1 cellular context compared by ENCODE assay signal in the genomic region with DNA sequence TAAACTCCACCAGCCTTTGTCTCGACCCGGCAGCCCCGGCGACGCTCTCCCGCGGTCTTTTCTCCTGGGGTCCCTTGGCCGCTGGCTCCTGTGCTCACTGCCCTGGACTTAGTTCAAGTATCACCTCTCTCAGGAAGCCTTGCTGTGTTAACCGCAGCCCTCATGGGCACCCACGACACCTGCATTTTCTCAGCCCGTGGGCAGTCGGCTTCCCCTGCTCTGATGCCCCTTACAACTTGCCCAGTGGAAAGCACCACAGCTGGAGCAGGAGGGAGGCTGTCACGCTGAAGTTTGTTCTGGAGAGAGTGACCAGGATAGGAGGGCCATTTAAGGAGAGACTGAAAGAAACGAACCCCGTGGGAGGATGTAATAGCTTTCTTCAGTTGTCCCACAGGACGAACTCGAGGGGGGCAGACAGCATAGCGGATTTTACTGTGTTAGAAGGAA.
TF ChIP-seq lines count a peak whose summit lies in the region.

No MANE protein-coding gene starts in this region.

TF ChIP-seq in GM23338, 12 proteins besides CTCF, POLR2A, EP300 and RAD21 (continued from another document):
- TF ChIP-seq, protein P1, sequence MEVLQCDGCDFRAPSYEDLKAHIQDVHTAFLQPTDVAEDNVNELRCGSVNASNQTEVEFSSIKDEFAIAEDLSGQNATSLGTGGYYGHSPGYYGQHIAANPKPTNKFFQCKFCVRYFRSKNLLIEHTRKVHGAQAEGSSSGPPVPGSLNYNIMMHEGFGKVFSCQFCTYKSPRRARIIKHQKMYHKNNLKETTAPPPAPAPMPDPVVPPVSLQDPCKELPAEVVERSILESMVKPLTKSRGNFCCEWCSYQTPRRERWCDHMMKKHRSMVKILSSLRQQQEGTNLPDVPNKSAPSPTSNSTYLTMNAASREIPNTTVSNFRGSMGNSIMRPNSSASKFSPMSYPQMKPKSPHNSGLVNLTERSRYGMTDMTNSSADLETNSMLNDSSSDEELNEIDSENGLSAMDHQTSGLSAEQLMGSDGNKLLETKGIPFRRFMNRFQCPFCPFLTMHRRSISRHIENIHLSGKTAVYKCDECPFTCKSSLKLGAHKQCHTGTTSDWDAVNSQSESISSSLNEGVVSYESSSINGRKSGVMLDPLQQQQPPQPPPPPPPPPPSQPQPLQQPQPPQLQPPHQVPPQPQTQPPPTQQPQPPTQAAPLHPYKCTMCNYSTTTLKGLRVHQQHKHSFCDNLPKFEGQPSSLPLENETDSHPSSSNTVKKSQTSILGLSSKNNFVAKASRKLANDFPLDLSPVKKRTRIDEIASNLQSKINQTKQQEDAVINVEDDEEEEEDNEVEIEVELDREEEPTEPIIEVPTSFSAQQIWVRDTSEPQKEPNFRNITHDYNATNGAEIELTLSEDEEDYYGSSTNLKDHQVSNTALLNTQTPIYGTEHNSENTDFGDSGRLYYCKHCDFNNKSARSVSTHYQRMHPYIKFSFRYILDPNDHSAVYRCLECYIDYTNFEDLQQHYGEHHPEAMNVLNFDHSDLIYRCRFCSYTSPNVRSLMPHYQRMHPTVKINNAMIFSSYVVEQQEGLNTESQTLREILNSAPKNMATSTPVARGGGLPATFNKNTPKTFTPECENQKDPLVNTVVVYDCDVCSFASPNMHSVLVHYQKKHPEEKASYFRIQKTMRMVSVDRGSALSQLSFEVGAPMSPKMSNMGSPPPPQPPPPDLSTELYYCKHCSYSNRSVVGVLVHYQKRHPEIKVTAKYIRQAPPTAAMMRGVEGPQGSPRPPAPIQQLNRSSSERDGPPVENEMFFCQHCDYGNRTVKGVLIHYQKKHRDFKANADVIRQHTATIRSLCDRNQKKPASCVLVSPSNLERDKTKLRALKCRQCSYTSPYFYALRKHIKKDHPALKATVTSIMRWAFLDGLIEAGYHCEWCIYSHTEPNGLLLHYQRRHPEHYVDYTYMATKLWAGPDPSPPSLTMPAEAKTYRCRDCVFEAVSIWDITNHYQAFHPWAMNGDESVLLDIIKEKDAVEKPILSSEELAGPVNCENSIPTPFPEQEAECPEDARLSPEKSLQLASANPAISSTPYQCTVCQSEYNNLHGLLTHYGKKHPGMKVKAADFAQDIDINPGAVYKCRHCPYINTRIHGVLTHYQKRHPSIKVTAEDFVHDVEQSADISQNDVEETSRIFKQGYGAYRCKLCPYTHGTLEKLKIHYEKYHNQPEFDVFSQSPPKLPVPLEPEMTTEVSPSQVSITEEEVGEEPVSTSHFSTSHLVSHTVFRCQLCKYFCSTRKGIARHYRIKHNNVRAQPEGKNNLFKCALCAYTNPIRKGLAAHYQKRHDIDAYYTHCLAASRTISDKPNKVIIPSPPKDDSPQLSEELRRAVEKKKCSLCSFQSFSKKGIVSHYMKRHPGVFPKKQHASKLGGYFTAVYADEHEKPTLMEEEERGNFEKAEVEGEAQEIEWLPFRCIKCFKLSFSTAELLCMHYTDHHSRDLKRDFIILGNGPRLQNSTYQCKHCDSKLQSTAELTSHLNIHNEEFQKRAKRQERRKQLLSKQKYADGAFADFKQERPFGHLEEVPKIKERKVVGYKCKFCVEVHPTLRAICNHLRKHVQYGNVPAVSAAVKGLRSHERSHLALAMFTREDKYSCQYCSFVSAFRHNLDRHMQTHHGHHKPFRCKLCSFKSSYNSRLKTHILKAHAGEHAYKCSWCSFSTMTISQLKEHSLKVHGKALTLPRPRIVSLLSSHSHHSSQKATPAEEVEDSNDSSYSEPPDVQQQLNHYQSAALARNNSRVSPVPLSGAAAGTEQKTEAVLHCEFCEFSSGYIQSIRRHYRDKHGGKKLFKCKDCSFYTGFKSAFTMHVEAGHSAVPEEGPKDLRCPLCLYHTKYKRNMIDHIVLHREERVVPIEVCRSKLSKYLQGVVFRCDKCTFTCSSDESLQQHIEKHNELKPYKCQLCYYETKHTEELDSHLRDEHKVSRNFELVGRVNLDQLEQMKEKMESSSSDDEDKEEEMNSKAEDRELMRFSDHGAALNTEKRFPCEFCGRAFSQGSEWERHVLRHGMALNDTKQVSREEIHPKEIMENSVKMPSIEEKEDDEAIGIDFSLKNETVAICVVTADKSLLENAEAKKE (CRISPR knock-in tag; IDR thresholded peaks at IDR 0.05) = no peak
- no peak for TF ChIP-seq EZH2phosphoT487 (IDR thresholded peaks at IDR 0.05; ENCODE audit: unreplicated experiment)
- TF ChIP-seq CREB1 (CRISPR knock-in tag; IDR thresholded peaks at IDR 0.05; ENCODE audit: low read depth) = no peak
- TF ChIP-seq, protein P2, sequence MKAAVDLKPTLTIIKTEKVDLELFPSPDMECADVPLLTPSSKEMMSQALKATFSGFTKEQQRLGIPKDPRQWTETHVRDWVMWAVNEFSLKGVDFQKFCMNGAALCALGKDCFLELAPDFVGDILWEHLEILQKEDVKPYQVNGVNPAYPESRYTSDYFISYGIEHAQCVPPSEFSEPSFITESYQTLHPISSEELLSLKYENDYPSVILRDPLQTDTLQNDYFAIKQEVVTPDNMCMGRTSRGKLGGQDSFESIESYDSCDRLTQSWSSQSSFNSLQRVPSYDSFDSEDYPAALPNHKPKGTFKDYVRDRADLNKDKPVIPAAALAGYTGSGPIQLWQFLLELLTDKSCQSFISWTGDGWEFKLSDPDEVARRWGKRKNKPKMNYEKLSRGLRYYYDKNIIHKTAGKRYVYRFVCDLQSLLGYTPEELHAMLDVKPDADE (IDR thresholded peaks at IDR 0.05) = no peak
- TF ChIP-seq ZNF114 (CRISPR knock-in tag; IDR thresholded peaks at IDR 0.05) = no peak
- no peak for TF ChIP-seq STAT1 (IDR thresholded peaks at IDR 0.05; ENCODE audit: unreplicated experiment)
TF ChIP-seq in GM23338: peak in this region for 0.
